ENCODE assay signal across 8 cellular contexts in genomic region chr7:73770002-73770859, GRCh38. TPM values are rescaled to one million over a fixed set of nuclear protein-coding genes. Genes with fewer than 3 reads are reported as not detected.
DNase-seq lines count a peak whose midpoint lies in the region; ATAC-seq, FAIRE-seq and TF ChIP-seq lines count a peak whose summit lies in the region.

Gene CLDN3, minus strand, starts transcription at chr7:73770270. Its CDS starts 221 bp downstream, at chr7:73770049.

- DNase-seq in BE2C: peak; percentile 23
- peak; percentile 87 to 96 for DNase-seq in SHP77 (lab: John Stamatoyannopoulos, UW)
- DNase-seq in endothelial cell of umbilical vein (ENCODE audit: low read depth, low spot score): no peak
- DNase-seq in neuronal stem cell (ENCODE audit: low spot score): peak; percentile 73
- no peak for DNase-seq in stimulated activated naive CD4-positive, alpha-beta T cell treated with Interleukin-2 at 50 U/mL for 16 hours (lab: John Stamatoyannopoulos, UW)

- CTCF ChIA-PET in endothelial cell of umbilical vein (lab: Charles Lee): interaction anchor here (0.9 kb wide), 1 partner anchor 36 kb away, joined by 3 read pairs; no protein-coding TSS in a partner anchor

- FAIRE-seq in endothelial cell of umbilical vein (lab: Jason Lieb, UNC): peak; percentile 38

- H3K27me3 ChIP-seq in BE2C: peaks cover 23% of the 10 kb centered on the region
- H3K27me3 ChIP-seq in endothelial cell of umbilical vein (ENCODE audit: control insufficient read depth in 2 of 2, insufficient read depth in 2 of 2, low read length in 2 of 2): peaks cover 5% of the 10 kb centered on the region in 2 experiments
- H3K27me3 ChIP-seq in neuronal stem cell (ENCODE audit: control insufficient read depth in 3 of 3, insufficient read depth in 3 of 3, low read depth in 1 of 3, low read length in 3 of 3): peaks cover 0 to 45% (median 15%) of the 10 kb centered on the region in 3 experiments

- ATAC-seq in HG02642 (IDR thresholded peaks at IDR 0.05; ENCODE audit: poor library complexity, unreplicated experiment): no peak
- no peak for ATAC-seq in GM18870 (IDR thresholded peaks at IDR 0.05; ENCODE audit: unreplicated experiment)

- intact Hi-C loops in endothelial cell of umbilical vein (cut with micrococcal nuclease): no loop called here

- H3K18ac ChIP-seq in neuronal stem cell (ENCODE audit: low read length): peak within 1 kb of the TSS; percentile 99

- POLR2A ChIA-PET in endothelial cell of umbilical vein (lab: Charles Lee): no interaction called here

- BruUV-seq in endothelial cell of umbilical vein (replicated peaks; lab: Mats Ljungman, UMichigan): no TSS peak

- H3K4me1 ChIP-seq in BE2C (no peaks in the 10 kb centered on the region), endothelial cell of umbilical vein (ENCODE audit: control insufficient read depth, extremely low read depth, insufficient read depth, low read length) (peaks cover 19% of the 10 kb centered on the region), neuronal stem cell (ENCODE audit: control insufficient read depth in 2 of 2, insufficient read depth in 1 of 2, low read depth in 1 of 2, low read length in 2 of 2) (peaks cover 0 to 9% of the 10 kb centered on the region in 2 donors)

- peak within 1 kb of the TSS; percentile 76 for H3K4ac ChIP-seq in neuronal stem cell (ENCODE audit: low read length)

- peak within 1 kb of the TSS; percentile 99 for H2AK5ac ChIP-seq in neuronal stem cell (ENCODE audit: low read depth, low read length)

- H3K4me2 ChIP-seq in endothelial cell of umbilical vein (ENCODE audit: insufficient read depth, low read length) (peak within 1 kb of the TSS; percentile 23), neuronal stem cell (ENCODE audit: insufficient read depth, low read length, poor library complexity, severe bottlenecking) (peak within 1 kb of the TSS; percentile 89)

- H3K23ac ChIP-seq in neuronal stem cell (ENCODE audit: low read depth, low read length, poor library complexity): peak within 1 kb of the TSS; percentile 99

- H3K14ac ChIP-seq in neuronal stem cell (ENCODE audit: low read length): peak within 1 kb of the TSS; percentile 100

- H3K27ac ChIP-seq in endothelial cell of umbilical vein (ENCODE audit: insufficient read depth, low read depth, low read length) (no peak within 1 kb of the TSS), neuronal stem cell (replicated peaks; ENCODE audit: low read length) (peak within 1 kb of the TSS; percentile 54)

- no peaks in the 10 kb centered on the region for H3K9me3 ChIP-seq in BE2C
- no peaks in the 10 kb centered on the region for H3K9me3 ChIP-seq in endothelial cell of umbilical vein (replicated peaks; ENCODE audit: control insufficient read depth, insufficient read depth, low read length)
- peaks cover 0 to 3% of the 10 kb centered on the region in 2 donors for H3K9me3 ChIP-seq in neuronal stem cell (replicated peaks in 1 of 2; ENCODE audit: control insufficient read depth in 2 of 2, insufficient read depth in 1 of 2, low read depth in 1 of 2, low read length in 2 of 2)

- peaks cover 0 to 5% (median 3%) of the 10 kb centered on the region in 3 donors for H3K9me3 Mint-ChIP-seq in IgD-negative memory B cell

- no peaks in the 10 kb centered on the region for H3K9me1 ChIP-seq in endothelial cell of umbilical vein (replicated peaks; ENCODE audit: control insufficient read depth, extremely low read depth, insufficient read depth, low read length)

- H4K8ac ChIP-seq in neuronal stem cell (ENCODE audit: low read depth, low read length): peak within 1 kb of the TSS; percentile 52

- H2BK120ac ChIP-seq in neuronal stem cell (ENCODE audit: low read depth, low read length): peak within 1 kb of the TSS; percentile 41

- H4K20me1 ChIP-seq in endothelial cell of umbilical vein (replicated peaks; ENCODE audit: control insufficient read depth, extremely low read depth, insufficient read depth, low read length): no peaks in the 10 kb centered on the region

- no peak for TF ChIP-seq CTCF in BE2C (IDR thresholded peaks at IDR 0.05; ENCODE audit: low read depth, low read length)
- TF ChIP-seq CTCF in endothelial cell of umbilical vein (IDR thresholded peaks at IDR 0.05; ENCODE audit: extremely low read depth in 1 of 2, insufficient read depth in 1 of 2, low read depth in 1 of 2, low read length in 2 of 2): no peak

- no CpG with 5 or more reads among the region's 82 CpGs for WGBS in neuronal stem cell (ENCODE audit: extremely low coverage in 2 of 2, insufficient read length in 2 of 2, insufficient replicate concordance in 1 of 2), 2 donors

- H3K4me1 Mint-ChIP-seq in IgD-negative memory B cell: peaks cover 0 to 2% (median 0%) of the 10 kb centered on the region in 3 donors

- H3K36me3 ChIP-seq in BE2C: no peaks in the 10 kb centered on the region
- no peaks in the 10 kb centered on the region for H3K36me3 ChIP-seq in endothelial cell of umbilical vein (ENCODE audit: control insufficient read depth in 2 of 2, extremely low read depth in 1 of 2, insufficient read depth in 2 of 2, low read length in 2 of 2)
- H3K36me3 ChIP-seq in neuronal stem cell (replicated peaks in 1 of 2; ENCODE audit: control insufficient read depth in 2 of 2, insufficient read depth in 2 of 2, low read length in 2 of 2): no peaks in the 10 kb centered on the region

- no peaks in the 10 kb centered on the region for H3K79me1 ChIP-seq in neuronal stem cell (ENCODE audit: low read depth, low read length)

- no peak within 1 kb of the TSS for H3K27ac Mint-ChIP-seq in IgD-negative memory B cell

- peaks cover 4% of the 10 kb centered on the region for H3K36me3 Mint-ChIP-seq in IgD-negative memory B cell

- H3K4me3 ChIP-seq in BE2C (ENCODE audit: low read depth, low read length): peak within 1 kb of the TSS; percentile 42
- peak within 1 kb of the TSS in 1 of 3 experiments; percentile 32 for H3K4me3 ChIP-seq in endothelial cell of umbilical vein (replicated peaks in 1 of 3; ENCODE audit: insufficient read depth in 1 of 3, low read depth in 1 of 3, low read length in 3 of 3)
- H3K4me3 ChIP-seq in neuronal stem cell (ENCODE audit: low read length in 2 of 2): peak within 1 kb of the TSS; percentile 15 to 75

- H3K27me3 Mint-ChIP-seq in IgD-negative memory B cell: peaks cover 23% of the 10 kb centered on the region

- peak within 1 kb of the TSS; percentile 47 for H2BK12ac ChIP-seq in neuronal stem cell (ENCODE audit: low read length)

- dilution Hi-C loops in endothelial cell of umbilical vein (cut with MboI; ENCODE audit: extremely low pct_ligation_motif_present, low sequenced_read_pairs): no loop called here

- H3K79me2 ChIP-seq in endothelial cell of umbilical vein (ENCODE audit: control insufficient read depth, insufficient read depth, low read length): no peaks in the 10 kb centered on the region

- H3K9ac ChIP-seq in endothelial cell of umbilical vein (replicated peaks; ENCODE audit: extremely low read depth, insufficient read depth, low read length) (no peak within 1 kb of the TSS), neuronal stem cell (ENCODE audit: low read depth, low read length, poor library complexity) (peak within 1 kb of the TSS; percentile 91)

- H4K91ac ChIP-seq in neuronal stem cell (ENCODE audit: low read depth, low read length, poor library complexity): peak within 1 kb of the TSS; percentile 97

- H2AFZ ChIP-seq in endothelial cell of umbilical vein (ENCODE audit: low read depth, low read length): peak within 1 kb of the TSS; percentile 10
- peak within 1 kb of the TSS; percentile 85 for H2AFZ ChIP-seq in neuronal stem cell (ENCODE audit: low read length)

- H2BK5ac ChIP-seq in neuronal stem cell (ENCODE audit: low read length): peak within 1 kb of the TSS; percentile 75

- H2BK15ac ChIP-seq in neuronal stem cell (ENCODE audit: low read length): peak within 1 kb of the TSS; percentile 96

- H3K4me3 Mint-ChIP-seq in IgD-negative memory B cell: peak within 1 kb of the TSS; percentile 24 to 77 (median 54)

- TF ChIP-seq POLR2A in endothelial cell of umbilical vein (IDR thresholded peaks at IDR 0.05; ENCODE audit: low read depth, low read length): no peak

TF ChIP-seq in endothelial cell of umbilical vein, 7 proteins besides CTCF, POLR2A, EP300 and RAD21:
- TF ChIP-seq POLR2AphosphoS5 (IDR thresholded peaks at IDR 0.05; ENCODE audit: insufficient read depth, low read depth, low read length): no peak
- no peak for TF ChIP-seq EZH2 (IDR thresholded peaks at IDR 0.05; ENCODE audit: borderline replicate concordance, low read depth, low read length, severe bottlenecking)
- TF ChIP-seq JUN (IDR thresholded peaks at IDR 0.05; ENCODE audit: borderline replicate concordance, insufficient read depth, insufficient read length, low read depth): no peak
- no peak for TF ChIP-seq MYC (IDR thresholded peaks at IDR 0.05; ENCODE audit: low read depth, low read length)
- TF ChIP-seq GATA2 (IDR thresholded peaks at IDR 0.05; ENCODE audit: insufficient read depth, insufficient read length, low read depth, low read length): no peak
- TF ChIP-seq MAX (IDR thresholded peaks at IDR 0.05; ENCODE audit: insufficient read depth, insufficient read length): no peak
- TF ChIP-seq FOS (IDR thresholded peaks at IDR 0.05; ENCODE audit: borderline replicate concordance, insufficient read depth, low read length): no peak

RNA-seq across cellular contexts. Expression of gene CLDN3, which starts in this region (rescaled TPM):
- not detected for polyA plus RNA-seq in BE2C (2012; ENCODE audit: insufficient read depth, insufficient read length, low read depth)
- polyA plus RNA-seq in IgD-negative memory B cell: not detected
- 0.62 and 0.95 TPM in 2 replicates for total RNA-seq in endothelial cell of umbilical vein
- 1.9 and 2.4 TPM in 2 replicates for polyA plus RNA-seq in endothelial cell of umbilical vein
- 0.46 and 0.82 TPM in 2 replicates for polyA plus RNA-seq in endothelial cell of umbilical vein (2011; cell fraction: cytosol; rRNA removed)
- polyA plus RNA-seq in endothelial cell of umbilical vein (2011; cell fraction: nucleus; rRNA removed): 0.20 and 0.21 TPM in 2 replicates
- polyA plus RNA-seq in endothelial cell of umbilical vein (2012): 0.17 TPM in 1 of 2 replicates, not detected in the other
- 0.29 and 0.30 TPM in 2 replicates for polyA minus RNA-seq in endothelial cell of umbilical vein
- polyA minus RNA-seq in endothelial cell of umbilical vein (2011; cell fraction: cytosol; rRNA and poly(A)+ RNA removed): not detected
- polyA minus RNA-seq in endothelial cell of umbilical vein (2011; cell fraction: nucleus; rRNA and poly(A)+ RNA removed): not detected in 2 replicates
- polyA plus RNA-seq in neuronal stem cell (2013, experiment 1 of 2): 13.8 TPM
- polyA plus RNA-seq in neuronal stem cell (2013, experiment 2 of 2): 13.7 TPM

Comparison
In these comparisons a context has a peak if more than half of its experiments do, and no peak if none do; other contexts are left out.
1. DNase-seq: peak in BE2C (single experiment), SHP77 (2 of 2) and neuronal stem cell (single experiment); none in endothelial cell of umbilical vein (single experiment) and stimulated activated naive CD4-positive, alpha-beta T cell treated with Interleukin-2 at 50 U/mL for 16 hours (single experiment).